Comparison of ENCODE assay signal across 8 cellular contexts in the genomic region with DNA sequence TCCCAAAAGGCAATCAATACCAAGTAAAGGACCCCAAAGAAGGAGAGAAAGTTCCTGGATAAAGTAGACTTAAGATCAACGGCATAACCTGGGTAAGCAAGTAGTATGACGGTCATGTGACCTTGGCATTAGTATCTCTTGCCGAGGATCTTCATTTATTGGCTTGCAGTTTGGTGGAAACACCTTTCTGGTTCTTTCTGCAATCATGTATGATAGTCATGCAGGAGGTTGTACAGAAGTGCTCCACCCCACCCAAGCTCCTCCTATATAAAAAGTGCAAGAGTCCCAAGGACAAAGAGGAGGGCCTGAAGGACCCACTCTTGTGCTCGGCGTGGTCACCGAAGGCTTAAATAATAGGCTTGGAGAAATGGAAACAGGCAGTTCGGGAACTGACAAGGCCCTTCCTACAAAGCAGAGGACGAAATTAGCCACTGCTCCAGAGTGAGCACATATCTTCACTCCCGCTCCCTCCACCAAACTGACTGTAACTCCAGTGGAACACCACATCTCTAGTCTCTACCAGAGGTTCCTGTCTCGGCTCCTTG. TPM values are rescaled to one million over a fixed set of nuclear protein-coding genes. Genes with fewer than 3 reads are reported as not detected.
A peak's percentile ranks its signal among the peaks of the same experiment; 100 is the strongest.
DNase-seq lines count a peak whose midpoint lies in the region; ATAC-seq and TF ChIP-seq lines count a peak whose summit lies in the region.

No MANE protein-coding gene starts in this region.

- ATAC-seq in GM21529 (IDR thresholded peaks at IDR 0.05; ENCODE audit: unreplicated experiment) (peak; percentile 1), lung (ENCODE audit: insufficient read depth, low FRiP score) (peak; percentile 8), GM18909 (IDR thresholded peaks at IDR 0.05; ENCODE audit: poor library complexity, unreplicated experiment) (no peak)

- no peaks in the 10 kb centered on the region for H3K27me3 ChIP-seq in ACC112 (ENCODE audit: insufficient read depth, low read length)
- no peaks in the 10 kb centered on the region for H3K27me3 ChIP-seq in SJCRH30
- H3K27me3 ChIP-seq in lung (ENCODE audit: control insufficient read depth, insufficient read depth) = no peaks in the 10 kb centered on the region

- peaks cover 50% of the 10 kb centered on the region for H3K79me2 ChIP-seq in ACC112 (ENCODE audit: control insufficient read depth, insufficient read depth, low read length, unreplicated experiment)

- H3K9me3 ChIP-seq in SJCRH30 (replicated peaks) (no peaks in the 10 kb centered on the region), lung (ENCODE audit: control insufficient read depth in 2 of 2, insufficient read depth in 1 of 2, low read length in 1 of 2) (no peaks in the 10 kb centered on the region)

- H3K36me3 ChIP-seq in ACC112 (ENCODE audit: insufficient read depth, low read length) = peaks cover 6% of the 10 kb centered on the region; the same call in 1 of the 2 replicates
- peaks cover 22% of the 10 kb centered on the region; the same call in 1 of the 2 replicates for H3K36me3 ChIP-seq in SJCRH30
- peaks cover 0 to 2% of the 10 kb centered on the region in 2 donors for H3K36me3 ChIP-seq in lung (ENCODE audit: control insufficient read depth in 2 of 2, insufficient read depth in 2 of 2, low read length in 2 of 2)

- DNase-seq in SJCRH30 (no peak), choroid plexus epithelial cell (ENCODE audit: low read depth) (no peak), lung (ENCODE audit: low spot score) (no peak), amniotic stem cell (lab: John Stamatoyannopoulos, UW) (no peak)

- peak overlapping the region; percentile 90 for H3K4me3 ChIP-seq in ACC112 (ENCODE audit: low read depth, low read length)
- H3K4me3 ChIP-seq in SJCRH30 = peak overlapping the region; percentile 85
- peak overlapping the region; percentile 90 for H3K4me3 ChIP-seq in choroid plexus epithelial cell (ENCODE audit: low read depth, low read length)
- peak overlapping the region; percentile 91 for H3K4me3 ChIP-seq in lung

- no peak for TF ChIP-seq CTCF in choroid plexus epithelial cell (conservative IDR thresholded peaks at IDR 0.05; ENCODE audit: low read depth, low read length)
- no peak for TF ChIP-seq CTCF in lung (IDR thresholded peaks at IDR 0.05; ENCODE audit: control extremely low read depth, extremely low read depth)

- H2AFZ ChIP-seq in ACC112 (ENCODE audit: low read length, unreplicated experiment) = peak overlapping the region; percentile 56

- peaks cover 20% of the 10 kb centered on the region for H3K4me1 ChIP-seq in ACC112 (ENCODE audit: control insufficient read depth, insufficient read depth, low read length, unreplicated experiment)
- peaks cover 10% of the 10 kb centered on the region; the same call in 1 of the 2 replicates for H3K4me1 ChIP-seq in SJCRH30
- H3K4me1 ChIP-seq in lung (ENCODE audit: control insufficient read depth in 2 of 2, insufficient read depth in 2 of 2, low read length in 2 of 2) = peaks cover 13 to 22% of the 10 kb centered on the region in 2 donors

- WGBS in lung, 2 donors = 0 to 1% methylated on average over 10 of the region's 10 CpGs

- H3K27ac ChIP-seq in ACC112 (ENCODE audit: low read depth, low read length) = peak overlapping the region; percentile 76
- H3K27ac ChIP-seq in SJCRH30 = peak overlapping the region; percentile 84
- H3K27ac ChIP-seq in lung (ENCODE audit: low read depth in 1 of 2, low read length in 1 of 2) = peak overlapping the region; percentile 95 to 97
- peak overlapping the region; percentile 92 for H3K27ac ChIP-seq in temporal lobe (ENCODE audit: low read depth, low read length)

RNA-seq across cellular contexts. Expression of gene CS, which starts 0.8 kb away (rescaled TPM):
- total RNA-seq in SJCRH30 (2014; rRNA removed; shearing (Covaris generic)) = 183 and 185 TPM in 2 replicates
- total RNA-seq in lung = 100 to 1,000 TPM; 101 to 204 TPM
- polyA plus RNA-seq in lung = 10 to 100 TPM; 43.1 to 87.9 TPM
- total RNA-seq in temporal lobe = 102 TPM

RNA-seq across cellular contexts. Expression of gene CNPY2, which starts 16.4 kb away (rescaled TPM):
- total RNA-seq in SJCRH30 (2014; rRNA removed; shearing (Covaris generic)) = 75.2 and 80.9 TPM in 2 replicates
- total RNA-seq in lung (100 to 1,000 TPM in 1 of 2 donors, 10 to 100 TPM in 1; 38.8 to 125 TPM), temporal lobe (32.0 TPM)
- polyA plus RNA-seq in lung = 100 to 1,000 TPM; 128 to 153 TPM

RNA-seq across cellular contexts. Expression of gene COQ10A, which starts 32.6 kb away (rescaled TPM):
- 13.8 and 14.4 TPM in 2 replicates for total RNA-seq in SJCRH30 (2014; rRNA removed; shearing (Covaris generic))
- 10 to 100 TPM in 1 of 2 donors, 1 to 10 TPM in 1; 8.3 to 16.5 TPM for total RNA-seq in lung
- 10 to 100 TPM in 1 of 2 donors, 1 to 10 TPM in 1; 5.8 to 18.1 TPM for polyA plus RNA-seq in lung
- total RNA-seq in temporal lobe = 7.1 TPM

RNA-seq across cellular contexts. Expression of gene PAN2, which starts 34.4 kb away (rescaled TPM):
- 25.5 and 27.9 TPM in 2 replicates for total RNA-seq in SJCRH30 (2014; rRNA removed; shearing (Covaris generic))
- 10 to 100 TPM; 61.4 to 68.2 TPM for total RNA-seq in lung
- polyA plus RNA-seq in lung = 10 to 100 TPM; 22.4 to 43.0 TPM
- total RNA-seq in temporal lobe = 22.9 TPM

RNA-seq across cellular contexts. Expression of gene IL23A, which starts 39.3 kb away (rescaled TPM):
- total RNA-seq in SJCRH30 (2014; rRNA removed; shearing (Covaris generic)) = 0.41 TPM in 1 of 2 replicates, not detected in the other
- total RNA-seq in lung (under 1 TPM; 0.34 to 0.77 TPM), temporal lobe (not detected)
- polyA plus RNA-seq in lung = 1 to 10 TPM in 1 of 2 donors, under 1 TPM in 1; 0.43 to 4.0 TPM
